18 cellular contexts compared by ENCODE assay signal in genomic region chr13:97512732-97513131, GRCh38.
"Had no signal": no experiment of that assay in that cellular context is flagged by ENCODE, and none has a peak within 500 bp of the region (broad histone marks: within the 10 kb centered on the region; RNA-seq: fewer than 3 reads in every experiment).

No MANE protein-coding gene starts in this region.

- DNase-seq: activated CD4-positive, alpha-beta T cell treated with anti-CD3 and anti-CD28 coated beads, Interleukin-2, amount 10 ng/mL, durations not matched to agents 7 days and 5 days; activated CD8-positive, alpha-beta memory T cell treated with anti-CD3 and anti-CD28 coated beads, Interleukin-2, amount 50 U/mL, for 4 hours; activated naive CD4-positive, alpha-beta T cell treated with anti-CD3 and anti-CD28 coated beads for 36 hours; activated T-cell treated with anti-CD3 and anti-CD28 coated beads, Interleukin-2, amount 50 U/mL, for 4 hours; body of pancreas; caudate nucleus; colonic mucosa; erythroblast; nephron progenitor cell; nucleus accumbens; sigmoid colon; stimulated activated CD4-positive, alpha-beta T cell treated with anti-CD3 and anti-CD28 coated beads, Interleukin-4, amount 100 ng/mL, for 24 hours; stomach; T1000; upper lobe of right lung had no signal

- ATAC-seq: activated CD4-positive, CD25-positive, alpha-beta regulatory T cell treated with anti-CD3 and anti-CD28 coated beads, Interleukin-2, amount 50 U/mL, for 24 hours; activated T-cell treated with anti-CD3 and anti-CD28 coated beads, Interleukin-2, amount 50 U/mL, for 4 hours; body of pancreas; stimulated activated effector memory CD8-positive, alpha-beta T cell treated with anti-CD3 and anti-CD28 coated beads, Interleukin-12 subunit alpha, Interleukin-12 subunit beta, amount 100 ng/mL, for 72 hours; upper lobe of right lung had no signal

- H3K27ac ChIP-seq: body of pancreas, colonic mucosa, sigmoid colon, stomach, thoracic aorta, upper lobe of right lung had no signal

- H3K4me1 Mint-ChIP-seq: activated CD4-positive, alpha-beta T cell treated with anti-CD3 and anti-CD28 coated beads, Interleukin-2, amount 10 ng/mL, durations not matched to agents 7 days and 5 days; nephron progenitor cell; stimulated activated effector memory CD8-positive, alpha-beta T cell treated with anti-CD3 and anti-CD28 coated beads, Interleukin-12 subunit alpha, Interleukin-12 subunit beta, amount 100 ng/mL, for 72 hours had no signal

- H3K4me3 Mint-ChIP-seq: activated CD4-positive, alpha-beta T cell treated with anti-CD3 and anti-CD28 coated beads, Interleukin-2, amount 10 ng/mL, durations not matched to agents 7 days and 5 days; activated naive CD4-positive, alpha-beta T cell treated with anti-CD3 and anti-CD28 coated beads for 36 hours; activated T-cell treated with anti-CD3 and anti-CD28 coated beads, Interleukin-2, amount 50 U/mL, for 4 hours; nephron progenitor cell; stimulated activated effector memory CD8-positive, alpha-beta T cell treated with anti-CD3 and anti-CD28 coated beads, Interleukin-12 subunit alpha, Interleukin-12 subunit beta, amount 100 ng/mL, for 72 hours had no signal

- H3K9me3 ChIP-seq: body of pancreas, colonic mucosa, sigmoid colon, thoracic aorta, upper lobe of right lung had no signal

- H3K4me1 ChIP-seq: body of pancreas, colonic mucosa, sigmoid colon, stomach, upper lobe of right lung had no signal

- H3K27ac Mint-ChIP-seq: activated CD4-positive, alpha-beta T cell treated with anti-CD3 and anti-CD28 coated beads, Interleukin-2, amount 10 ng/mL, durations not matched to agents 7 days and 5 days; activated naive CD4-positive, alpha-beta T cell treated with anti-CD3 and anti-CD28 coated beads for 36 hours; nephron progenitor cell; stimulated activated effector memory CD8-positive, alpha-beta T cell treated with anti-CD3 and anti-CD28 coated beads, Interleukin-12 subunit alpha, Interleukin-12 subunit beta, amount 100 ng/mL, for 72 hours had no signal

- H3K27me3 ChIP-seq: body of pancreas, colonic mucosa, sigmoid colon, stomach, upper lobe of right lung had no signal

- H3K36me3 ChIP-seq: colonic mucosa, sigmoid colon, stomach, thoracic aorta, upper lobe of right lung had no signal

- H3K36me3 Mint-ChIP-seq: stimulated activated effector memory CD8-positive, alpha-beta T cell treated with anti-CD3 and anti-CD28 coated beads, Interleukin-12 subunit alpha, Interleukin-12 subunit beta, amount 100 ng/mL, for 72 hours had no signal

- H3K4me3 ChIP-seq: body of pancreas, colonic mucosa, sigmoid colon, stomach, thoracic aorta, upper lobe of right lung had no signal
